28 cellular contexts compared by ENCODE assay signal in genomic region chr14:80645667-80646413, GRCh38.
"Had no signal": no experiment of that assay in that cellular context is flagged by ENCODE, and none has a peak within 500 bp of the region (broad histone marks: within the 10 kb centered on the region; RNA-seq: fewer than 3 reads in every experiment).

No MANE protein-coding gene starts in this region.

- H3K27me3 Mint-ChIP-seq: effector memory CD8-positive, alpha-beta T cell; naive B cell; natural killer cell treated with Interleukin-12 subunit alpha and Interleukin-12 subunit beta and Interleukin-15 and Interleukin-18, amount 100 ng/mL, for 72 hours; progenitor cell of endocrine pancreas had no signal

- H3K4me1 Mint-ChIP-seq: naive B cell; neural crest cell; stimulated activated effector memory CD8-positive, alpha-beta T cell treated with anti-CD3 and anti-CD28 coated beads, Interleukin-12 subunit alpha, Interleukin-12 subunit beta, amount 100 ng/mL, for 72 hours had no signal

- H3K9me3 ChIP-seq: gastroesophageal sphincter, neutrophil, testis, upper lobe of left lung had no signal

- H3K36me3 Mint-ChIP-seq: naive B cell; stimulated activated effector memory CD8-positive, alpha-beta T cell treated with anti-CD3 and anti-CD28 coated beads, Interleukin-12 subunit alpha, Interleukin-12 subunit beta, amount 100 ng/mL, for 72 hours had no signal

- FAIRE-seq: endometrium, urothelium cell line had no signal

- DNase-seq: cerebellar nuclear complex; cortex of kidney; effector memory CD8-positive, alpha-beta T cell; foreskin fibroblast; heart left ventricle; left cardiac atrium; left lung; naive B cell; stimulated activated CD4-positive, alpha-beta T cell treated with anti-CD3 and anti-CD28 coated beads, Interleukin-2, amount 100 ng/mL, for 24 hours; stimulated activated CD4-positive, alpha-beta T cell treated with anti-CD3 and anti-CD28 coated beads, Interleukin-4, amount 100 ng/mL, for 24 hours; stimulated activated naive CD8-positive, alpha-beta T cell treated with anti-CD3 and anti-CD28 coated beads, Interleukin-15, Interleukin-2, amounts not matched to agents 100 U/mL and 50 U/mL, for 24 hours; substantia nigra; testis; tibial artery; upper lobe of left lung had no signal

- H3K4me3 Mint-ChIP-seq: effector memory CD8-positive, alpha-beta T cell; naive B cell; natural killer cell treated with Interleukin-12 subunit alpha and Interleukin-12 subunit beta and Interleukin-15 and Interleukin-18, amount 100 ng/mL, for 72 hours; neural crest cell; stimulated activated effector memory CD8-positive, alpha-beta T cell treated with anti-CD3 and anti-CD28 coated beads, Interleukin-12 subunit alpha, Interleukin-12 subunit beta, amount 100 ng/mL, for 72 hours had no signal

- H2AFZ ChIP-seq: hepatocyte, parathyroid adenoma had no signal

- H3K27me3 ChIP-seq: gastroesophageal sphincter, heart left ventricle, hepatocyte, left lung, neutrophil, testis, tibial artery, upper lobe of left lung had no signal

- H3K9ac ChIP-seq: parathyroid adenoma had no signal

- H3K36me3 ChIP-seq: gastroesophageal sphincter, heart left ventricle, left lung, neutrophil, tibial artery, upper lobe of left lung had no signal

- H3K9me3 Mint-ChIP-seq: effector memory CD8-positive, alpha-beta T cell; neural crest cell; stimulated activated effector memory CD8-positive, alpha-beta T cell treated with anti-CD3 and anti-CD28 coated beads, Interleukin-12 subunit alpha, Interleukin-12 subunit beta, amount 100 ng/mL, for 72 hours had no signal

- H3K27ac ChIP-seq: epithelial cell of prostate, gastroesophageal sphincter, heart left ventricle, hepatocyte, left lung, neutrophil, parathyroid adenoma, testis, tibial artery, upper lobe of left lung had no signal

- H3K4me1 ChIP-seq: gastroesophageal sphincter, heart left ventricle, left lung, parathyroid adenoma, testis, tibial artery, upper lobe of left lung had no signal

- ATAC-seq: effector memory CD8-positive, alpha-beta T cell; esophagus mucosa; gastroesophageal sphincter; heart left ventricle; left cardiac atrium; left lung; natural killer cell treated with Interleukin-12 subunit alpha and Interleukin-12 subunit beta and Interleukin-15 and Interleukin-18, amount 100 ng/mL, for 72 hours; sciatic nerve; stimulated activated effector memory CD8-positive, alpha-beta T cell treated with anti-CD3 and anti-CD28 coated beads, Interleukin-12 subunit alpha, Interleukin-12 subunit beta, amount 100 ng/mL, for 72 hours; stimulated activated naive CD8-positive, alpha-beta T cell treated with anti-CD3 and anti-CD28 coated beads, Interleukin-15, Interleukin-2, amounts not matched to agents 100 U/mL and 50 U/mL, for 24 hours had no signal

- H3K79me2 ChIP-seq: hepatocyte, parathyroid adenoma had no signal

- H3K4me3 ChIP-seq: gastroesophageal sphincter, heart left ventricle, hepatocyte, left lung, testis, tibial artery, upper lobe of left lung had no signal

- H3K27ac Mint-ChIP-seq: effector memory CD8-positive, alpha-beta T cell; naive B cell; natural killer cell treated with Interleukin-12 subunit alpha and Interleukin-12 subunit beta and Interleukin-15 and Interleukin-18, amount 100 ng/mL, for 72 hours; progenitor cell of endocrine pancreas; stimulated activated effector memory CD8-positive, alpha-beta T cell treated with anti-CD3 and anti-CD28 coated beads, Interleukin-12 subunit alpha, Interleukin-12 subunit beta, amount 100 ng/mL, for 72 hours had no signal

- H3K4me2 ChIP-seq: hepatocyte had no signal
